Comparison of ENCODE assay signal across 20 cellular contexts in genomic region chr10:125696884-125697283, GRCh38. TPM values are rescaled to one million over a fixed set of nuclear protein-coding genes. Genes with fewer than 3 reads are reported as not detected.
"Had no signal": no experiment of that assay in that cellular context is flagged by ENCODE, and none has a peak within 500 bp of the region (broad histone marks: within the 10 kb centered on the region; RNA-seq: fewer than 3 reads in every experiment).

No MANE protein-coding gene starts in this region.

RNA-seq across cellular contexts. Expression of gene TEX36, which starts 13.9 kb away (rescaled TPM):
- total RNA-seq: activated naive CD4-positive, alpha-beta T cell treated with anti-CD3 and anti-CD28 coated beads for 36 hours; activated naive CD4-positive, alpha-beta T cell treated with anti-CD3 and anti-CD28 coated beads, Interleukin-2, amount 50 U/mL, for 72 hours; activated naive CD8-positive, alpha-beta T cell treated with anti-CD3 and anti-CD28 coated beads for 36 hours; activated naive CD8-positive, alpha-beta T cell treated with anti-CD3 and anti-CD28 coated beads, Interleukin-2, amount 10 ng/mL, durations not matched to agents 7 days and 5 days; activated T-cell treated with anti-CD3 and anti-CD28 coated beads, Interleukin-2, amount 50 U/mL, for 4 hours; activated T-cell treated with anti-CD3 and anti-CD28 coated beads, Interleukin-2, amount 50 U/mL, for 72 hours; activated T-helper 1 cell treated with anti-CD3 and anti-CD28 coated beads, Interleukin-12 subunit alpha, Interleukin-12 subunit beta, Interleukin-2, Interleukin-4 antibody, amounts not matched to agents 30 ng/mL and 10 ng/mL and 1 ng/mL, durations not matched to agents 14 hours and 24 hours and 36 hours; activated T-helper 17 cell treated with anti-CD3 and anti-CD28 coated beads, Interleukin-2, amount 50 U/mL, for 72 hours; activated T-helper 2 cell treated with anti-CD3 and anti-CD28 coated beads, Interferon-gamma antibody, Interleukin-2, Interleukin-4, amounts not matched to agents 10 μg/mL and 5 μg/mL and 100 μg/mL, durations not matched to agents 14 hours and 24 hours and 36 hours; adrenal gland; aorta; ascending aorta; astrocyte; breast epithelium; bronchial epithelial cell; cardiac muscle cell; cardiac septum; cerebellum; chondrocyte had no signal
- polyA plus RNA-seq: adipose tissue, adrenal gland, aorta, cardiac muscle cell had no signal
